Comparison of ENCODE assay signal across 18 cellular contexts in the genomic region with DNA sequence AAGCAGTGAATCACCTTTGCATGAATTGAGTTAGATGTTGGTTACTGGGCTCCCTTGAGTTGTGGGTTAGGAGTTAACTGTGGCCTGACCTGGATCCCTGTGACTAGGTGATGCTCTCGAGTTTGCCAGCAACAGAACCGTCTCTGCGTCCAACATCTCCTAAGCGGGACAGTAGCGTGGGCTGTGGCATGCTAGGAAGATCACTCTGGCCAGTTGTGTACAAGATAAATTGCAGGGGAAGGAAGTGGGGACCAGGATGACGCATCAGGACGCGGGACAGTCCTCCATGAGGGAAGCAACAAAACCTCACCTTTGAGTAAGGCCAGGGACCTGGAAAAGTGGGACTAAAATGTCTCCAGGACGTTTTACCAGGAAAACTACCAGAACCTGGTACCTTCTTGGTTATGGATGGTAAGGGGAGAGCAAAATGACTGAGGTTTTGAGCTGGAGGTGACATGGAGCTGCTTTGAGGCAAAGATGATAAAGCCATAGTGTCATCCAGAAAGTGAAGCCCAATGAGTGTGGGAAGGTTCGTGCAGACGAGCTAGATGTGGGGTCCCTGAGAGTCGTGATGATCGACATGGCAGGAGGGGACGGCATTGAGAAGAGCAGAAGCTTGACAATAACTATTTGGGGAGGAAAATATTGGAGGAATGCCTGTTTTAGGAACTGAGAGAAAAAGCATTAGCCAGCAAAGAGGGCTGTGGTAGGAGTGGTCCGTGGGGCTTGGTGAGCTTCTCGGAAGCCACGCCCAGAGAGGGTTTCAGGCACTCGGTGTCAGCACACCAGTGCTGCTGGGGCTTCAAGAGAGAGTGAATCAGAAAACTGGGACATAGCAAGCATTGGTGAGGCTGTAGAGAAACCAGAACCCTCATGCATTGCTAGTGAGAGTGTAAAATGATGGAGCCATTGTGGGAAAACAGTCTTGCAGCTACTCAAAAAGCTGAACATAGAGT.
DNase-seq lines count a peak whose midpoint lies in the region; ATAC-seq and TF ChIP-seq lines count a peak whose summit lies in the region.
"Had no signal": no experiment of that assay in that cellular context is flagged by ENCODE, and none has a peak within 500 bp of the region (broad histone marks: within the 10 kb centered on the region; RNA-seq: fewer than 3 reads in every experiment).

No MANE protein-coding gene starts in this region.

- no peaks in the 10 kb centered on the region for H3K27me3 Mint-ChIP-seq in mesothelial cell of epicardium (ENCODE audit: low read depth)
- H3K27me3 Mint-ChIP-seq: memory B cell had no signal

- peak overlapping the region; percentile 40 for H3K27ac Mint-ChIP-seq in mesothelial cell of epicardium
- H3K27ac Mint-ChIP-seq: memory B cell had no signal

- peak overlapping the region; percentile 8; the same call in 1 of the 2 replicates for H2AFZ ChIP-seq in MM.1S (ENCODE audit: low read length)
- H2AFZ ChIP-seq: PC-9 had no signal

- H3K4me1 Mint-ChIP-seq in mesothelial cell of epicardium: peaks cover 67% of the 10 kb centered on the region

- no peak overlapping the region for H3K4me3 Mint-ChIP-seq in mesothelial cell of epicardium
- H3K4me3 Mint-ChIP-seq: activated naive CD4-positive, alpha-beta T cell treated with anti-CD3 and anti-CD28 coated beads, Interleukin-2, amount 10 ng/mL, durations not matched to agents 7 days and 5 days; memory B cell; naive thymus-derived CD8-positive, alpha-beta T cell had no signal

- H3K9me3 ChIP-seq in MM.1S (replicated peaks; ENCODE audit: insufficient read depth, low read length): no peaks in the 10 kb centered on the region
- H3K9me3 ChIP-seq: stomach, upper lobe of left lung had no signal

- in situ Hi-C loops in GM13977 (cut with MboI; ENCODE audit: low pct_unique_long_range_greater_than_20kb, low sequenced_read_pairs, unreplicated experiment): no loop called here

- TF ChIP-seq CTCF in GM12865 (IDR thresholded peaks at IDR 0.05; ENCODE audit: insufficient read depth, low read depth, low read length, missing control alignments) (no peak), MM.1S (IDR thresholded peaks at IDR 0.05; ENCODE audit: low read length) (no peak), mesothelial cell of epicardium (IDR thresholded peaks at IDR 0.05; ENCODE audit: unreplicated experiment) (no peak), GM13977 (IDR thresholded peaks at IDR 0.05; ENCODE audit: extremely low read depth, insufficient read depth, missing control alignments) (no peak)

- H3K36me3 Mint-ChIP-seq in mesothelial cell of epicardium: peaks cover 16% of the 10 kb centered on the region
- H3K36me3 Mint-ChIP-seq: activated naive CD4-positive, alpha-beta T cell treated with anti-CD3 and anti-CD28 coated beads, Interleukin-2, amount 10 ng/mL, durations not matched to agents 7 days and 5 days; memory B cell; naive thymus-derived CD8-positive, alpha-beta T cell had no signal

- H3K4me1 ChIP-seq in MM.1S (ENCODE audit: low read length): peaks cover 23% of the 10 kb centered on the region

- no peaks in the 10 kb centered on the region for H3F3A ChIP-seq in MM.1S (ENCODE audit: insufficient read depth, low read length)

- no peaks in the 10 kb centered on the region for H3K79me2 ChIP-seq in MM.1S (ENCODE audit: low read length)

- no peaks in the 10 kb centered on the region for H3K27me3 ChIP-seq in MM.1S (replicated peaks; ENCODE audit: insufficient read depth, low read length)
- H3K27me3 ChIP-seq: stomach, upper lobe of left lung had no signal

- H3K9ac ChIP-seq in MM.1S (ENCODE audit: low read length): no peak overlapping the region; the same call in 1 of the 2 replicates

- no peaks in the 10 kb centered on the region for H4K20me1 ChIP-seq in MM.1S (ENCODE audit: insufficient read depth, low read length)

- peak overlapping the region; percentile 3; the same call in 1 of the 2 replicates for H3K27ac ChIP-seq in MM.1S (ENCODE audit: low read length)
- H3K27ac ChIP-seq: PC-9, SK-N-MC, stomach, upper lobe of left lung had no signal

- H3K9me3 Mint-ChIP-seq in mesothelial cell of epicardium: no peaks in the 10 kb centered on the region
- H3K9me3 Mint-ChIP-seq: activated naive CD4-positive, alpha-beta T cell treated with anti-CD3 and anti-CD28 coated beads, Interleukin-2, amount 10 ng/mL, durations not matched to agents 7 days and 5 days; memory B cell; naive thymus-derived CD8-positive, alpha-beta T cell had no signal

- H3K9me2 ChIP-seq in MM.1S (replicated peaks; ENCODE audit: insufficient read depth, low read length): no peaks in the 10 kb centered on the region

- DNase-seq in GM12865 (ENCODE audit: low read depth): peak; percentile 29
- peak; percentile 71 for DNase-seq in MM.1S
- peak; percentile 48 for DNase-seq in amniotic epithelial cell (ENCODE audit: low read depth)
- no peak for DNase-seq in mesothelial cell of epicardium (ENCODE audit: low spot score in 2 of 2, unreplicated experiment in 2 of 2)
- no peak for DNase-seq in dermis blood vessel endothelial cell
- no peak for DNase-seq in GM13977 (ENCODE audit: low spot score)
- no peak for DNase-seq in activated CD8-positive, alpha-beta memory T cell treated with anti-CD3 and anti-CD28 coated beads for 24 hours
- DNase-seq: activated naive CD4-positive, alpha-beta T cell treated with anti-CD3 and anti-CD28 coated beads, Interleukin-2, amount 10 ng/mL, durations not matched to agents 7 days and 5 days; COR-L47; Kasumi-1; naive thymus-derived CD8-positive, alpha-beta T cell; stomach; T-helper 9 cell; upper lobe of left lung had no signal

- ATAC-seq in HG03025 (IDR thresholded peaks at IDR 0.05; ENCODE audit: low FRiP score, unreplicated experiment): no peak
- ATAC-seq: naive thymus-derived CD8-positive, alpha-beta T cell had no signal

- no peak overlapping the region for H3K4me3 ChIP-seq in GM12865 (ENCODE audit: low read depth, low read length)
- no peak overlapping the region for H3K4me3 ChIP-seq in MM.1S (ENCODE audit: low read length)
- H3K4me3 ChIP-seq: PC-9, SK-N-MC, stomach, upper lobe of left lung had no signal

- H3K4me2 ChIP-seq in MM.1S (ENCODE audit: low read depth, low read length): peak overlapping the region; percentile 18; the same call in 1 of the 2 replicates
- H3K4me2 ChIP-seq: PC-9 had no signal

- H3K36me3 ChIP-seq in MM.1S (replicated peaks; ENCODE audit: insufficient read depth, low read length): no peaks in the 10 kb centered on the region

Comparison
In these comparisons a context has a peak if more than half of its experiments do, and no peak if none do; other contexts are left out.
1. DNase-seq: peak in GM12865 (single experiment), MM.1S (single experiment) and amniotic epithelial cell (single experiment); none in mesothelial cell of epicardium (0 of 2), dermis blood vessel endothelial cell (single experiment), GM13977 (single experiment) and activated CD8-positive, alpha-beta memory T cell treated with anti-CD3 and anti-CD28 coated beads for 24 hours (single experiment).